Comparison of ENCODE assay signal across 8 cellular contexts in the genomic region with DNA sequence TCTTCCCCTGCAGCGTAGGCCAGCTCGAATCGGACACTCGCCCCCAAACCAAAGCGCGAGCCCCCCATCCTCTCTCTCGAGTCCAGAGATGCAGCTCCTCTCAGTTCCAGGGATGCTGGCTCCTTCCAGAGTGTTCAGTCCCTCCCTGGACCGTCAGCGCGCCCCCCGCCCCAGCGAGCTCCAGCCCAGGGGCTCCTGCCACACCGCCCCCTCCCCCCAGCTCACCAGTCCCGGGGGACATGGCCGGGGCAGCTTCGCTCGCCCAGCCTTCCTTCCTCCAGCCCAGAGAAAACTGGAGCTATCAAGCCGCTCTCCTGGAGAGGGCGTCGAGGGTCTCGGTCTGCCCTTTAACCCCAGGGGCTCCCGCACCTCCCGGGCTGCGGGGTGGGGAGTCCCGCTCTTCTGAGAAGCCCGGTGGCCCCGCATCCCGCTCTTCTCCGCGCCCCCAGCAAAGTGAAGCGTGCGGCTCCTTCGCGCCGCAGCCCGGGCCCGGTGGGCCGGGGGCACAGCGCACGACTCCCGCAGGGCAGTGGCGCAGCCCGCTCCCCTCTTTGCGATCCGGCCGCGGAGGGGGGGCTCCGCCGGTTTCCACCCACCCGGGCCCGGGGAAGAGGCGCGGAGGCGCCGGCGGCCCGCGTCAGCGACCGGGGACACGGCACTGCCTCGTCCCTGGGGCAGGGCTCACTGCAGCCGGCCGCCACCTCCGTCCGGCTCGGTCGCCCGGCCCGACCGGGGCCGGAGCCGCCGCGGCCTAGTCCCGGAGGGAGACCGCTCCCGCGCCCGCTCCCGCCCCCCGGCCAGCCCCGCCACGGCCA. TPM values are rescaled to one million over a fixed set of nuclear protein-coding genes. Genes with fewer than 3 reads are reported as not detected.
A peak's percentile ranks its signal among the peaks of the same experiment; 100 is the strongest.
DNase-seq lines count a peak whose midpoint lies in the region; ATAC-seq and TF ChIP-seq lines count a peak whose summit lies in the region.

No MANE protein-coding gene starts in this region.

- H3K27me3 Mint-ChIP-seq in T-helper 17 cell: peaks cover 20% of the 10 kb centered on the region
- peaks cover 5% of the 10 kb centered on the region for H3K27me3 Mint-ChIP-seq in MCF 10A (ENCODE audit: insufficient read depth, unreplicated experiment)

- BruUV-seq in MCF 10A (replicated peaks; lab: Mats Ljungman, UMichigan): no TSS peak

- H3K27me3 ChIP-seq in BE2C: no peaks in the 10 kb centered on the region

- POLR2A ChIA-PET in MCF 10A (lab: Yijun Ruan, JAX): interaction anchor here (0.6 to 3.6 kb wide), 14 partner anchors 17 to 318 kb away, joined by 3 to 44 read pairs (median 3); a partner anchor contains a TSS

- H3K27ac Mint-ChIP-seq in T-helper 17 cell (peak overlapping the region; percentile 96), MCF 10A (ENCODE audit: low read depth, unreplicated experiment) (peak overlapping the region; percentile 56)

- H3K4me1 ChIP-seq in BE2C: no peaks in the 10 kb centered on the region

- peaks cover 13% of the 10 kb centered on the region for H3K36me3 ChIP-seq in BE2C

- H3K4me1 Mint-ChIP-seq in T-helper 17 cell: peaks cover 15% of the 10 kb centered on the region
- peaks cover 14% of the 10 kb centered on the region for H3K4me1 Mint-ChIP-seq in MCF 10A (ENCODE audit: insufficient read depth, unreplicated experiment)

- TF ChIP-seq CTCF in BE2C (IDR thresholded peaks at IDR 0.05; ENCODE audit: low read depth, low read length) (peak; percentile 24; the same call in 1 of the 2 replicates), MCF 10A (IDR thresholded peaks at IDR 0.05; ENCODE audit: unreplicated experiment) (no peak)

- H3K36me3 Mint-ChIP-seq in T-helper 17 cell (ENCODE audit: low read depth) (peaks cover 2% of the 10 kb centered on the region), MCF 10A (ENCODE audit: insufficient read depth, unreplicated experiment) (peaks cover 30% of the 10 kb centered on the region)

- DNase-seq in BE2C: peak; percentile 70
- peak in 2 of 3 donors; percentile 11 to 19 for DNase-seq in T-helper 17 cell
- peak; percentile 8 for DNase-seq in MCF 10A (ENCODE audit: unreplicated experiment)
- DNase-seq in inferior parietal cortex (ENCODE audit: extremely low spot score): peak; percentile 13
- DNase-seq in stimulated activated CD4-positive, alpha-beta T cell treated with anti-CD3 and anti-CD28 coated beads, Interleukin-12 subunit alpha, Interleukin-12 subunit beta, amount 100 ng/mL, for 24 hours (ENCODE audit: low read depth in 2 of 2): peak; percentile 5 to 17
- DNase-seq in NCI-H1694 (lab: John Stamatoyannopoulos, UW): no peak

- intact Hi-C loops in MCF 10A (cut with micrococcal nuclease): no loop called here

- ATAC-seq in GM19035 (IDR thresholded peaks at IDR 0.05; ENCODE audit: unreplicated experiment): peak; percentile 52
- peak; percentile 47 for ATAC-seq in HG03175 (IDR thresholded peaks at IDR 0.05; ENCODE audit: unreplicated experiment)
- peak; percentile 35 for ATAC-seq in T-helper 17 cell

- H3K9me3 ChIP-seq in BE2C (no peaks in the 10 kb centered on the region), T-helper 17 cell (ENCODE audit: control insufficient read depth, low read length, poor library complexity, severe bottlenecking) (no peaks in the 10 kb centered on the region)

- no peaks in the 10 kb centered on the region for H3K9me3 Mint-ChIP-seq in MCF 10A (ENCODE audit: unreplicated experiment)

- CTCF ChIA-PET in MCF 10A (lab: Yijun Ruan, JAX): interaction anchor here (0.5 to 3.8 kb wide), 9 partner anchors 51 to 280 kb away, joined by 3 to 32 read pairs (median 5); no protein-coding TSS in a partner anchor

- H3K4me3 Mint-ChIP-seq in T-helper 17 cell: peak overlapping the region; percentile 96
- peak overlapping the region; percentile 88 for H3K4me3 Mint-ChIP-seq in MCF 10A (ENCODE audit: unreplicated experiment)

- H3K4me3 ChIP-seq in BE2C (ENCODE audit: low read depth, low read length): peak overlapping the region; percentile 85

RNA-seq across cellular contexts. Expression of a gene that starts 0.6 kb away (rescaled TPM):
- 13.7 TPM for polyA plus RNA-seq in BE2C (2012; ENCODE audit: insufficient read depth, insufficient read length, low read depth)
- total RNA-seq in T-helper 17 cell (10 to 100 TPM; 24.6 to 30.4 TPM), MCF 10A (2022) (17.8 and 25.0 TPM in 2 replicates)

RNA-seq across cellular contexts. Expression of a gene that starts 41.9 kb away (rescaled TPM):
- polyA plus RNA-seq in BE2C (2012; ENCODE audit: insufficient read depth, insufficient read length, low read depth): 16.3 TPM
- total RNA-seq in T-helper 17 cell (1 to 10 TPM; 3.5 to 4.5 TPM), MCF 10A (2022) (10.6 and 11.5 TPM in 2 replicates)
